ENCODE assay signal across 18 cellular contexts in genomic region chr2:221758076-221758475, GRCh38.
A peak's percentile ranks its signal among the peaks of the same experiment; 100 is the strongest.
DNase-seq lines count a peak whose midpoint lies in the region; ATAC-seq and TF ChIP-seq lines count a peak whose summit lies in the region.
"Had no signal": no experiment of that assay in that cellular context is flagged by ENCODE, and none has a peak within 500 bp of the region (broad histone marks: within the 10 kb centered on the region; RNA-seq: fewer than 3 reads in every experiment).

No MANE protein-coding gene starts in this region.

- peaks cover 0 to 5% (median 0%) of the 10 kb centered on the region in 11 experiments; a peak in 3 of 22 replicates for H3K9me3 ChIP-seq in BLaER1 treated with 17β-estradiol and CSF1 and Interleukin-3, amounts not matched to agents 10 nM and 100 nM (replicated peaks in 1 of 11)
- no peaks in the 10 kb centered on the region for H3K9me3 ChIP-seq in sigmoid colon

- H3K4me3 ChIP-seq in BLaER1 treated with 17β-estradiol and CSF1 and Interleukin-3, amounts not matched to agents 10 nM and 100 nM, result no peak overlapping the region
- H3K4me3 ChIP-seq in sigmoid colon, result no peak overlapping the region
- H3K4me3 ChIP-seq: SJSA1 had no signal

- H3K4me2 ChIP-seq in BLaER1 treated with 17β-estradiol and CSF1 and Interleukin-3, amounts not matched to agents 10 nM and 100 nM, result peak overlapping the region in 10 of 11 experiments; percentile 3 to 54 (median 36); a peak in 11 of 22 replicates

- intact Hi-C loops in sigmoid colon (cut with DNase I), result no loop called here

- H4K20me1 ChIP-seq in BLaER1 treated with 17β-estradiol and CSF1 and Interleukin-3, amounts not matched to agents 10 nM and 100 nM, result no peaks in the 10 kb centered on the region

- H3K27ac ChIP-seq in BLaER1 treated with 17β-estradiol and CSF1 and Interleukin-3, amounts not matched to agents 10 nM and 100 nM, result peak overlapping the region in 6 of 11 experiments; percentile 2 to 57 (median 26); a peak in 8 of 22 replicates
- H3K27ac ChIP-seq in sigmoid colon, result no peak overlapping the region
- H3K27ac ChIP-seq: SJSA1 had no signal

- 33 to 61% methylated on average over 5 of the region's 5 CpGs for WGBS in sigmoid colon, 2 donors

- DNase-seq in LHCN-M2 (ENCODE audit: low read depth) (peak; percentile 72), NOMO-1 treated with DMSO at 0.1 percent for 48 hours (lab: John Stamatoyannopoulos, UW; ENCODE audit: unreplicated experiment) (peak; percentile 28), UCSD-AML1 (lab: John Stamatoyannopoulos, UW; ENCODE audit: unreplicated experiment) (peak; percentile 17), sigmoid colon (no peak), NCI-H2081 treated with DMSO at 0.1 percent for 48 hours (lab: John Stamatoyannopoulos, UW) (no peak)
- DNase-seq in activated CD4-positive, CD25-positive, alpha-beta regulatory T cell treated with anti-CD3 and anti-CD28 coated beads, Interleukin-2, amount 50 U/mL, for 72 hours, result no peak
- DNase-seq: Calu3; CD4-positive, alpha-beta T cell; DMS79 treated with DMSO at 0.1 percent for 48 hours; IMR-90; NCI-H1417; NCI-H2081; NK-92 treated with Interleukin-12 subunit alpha and Interleukin-12 subunit beta, amount 100 ng/mL, for 24 hours; T-cell; T1000 had no signal

- H3K4me1 ChIP-seq in BLaER1 treated with 17β-estradiol and CSF1 and Interleukin-3, amounts not matched to agents 10 nM and 100 nM, result peaks cover 0 to 14% (median 13%) of the 10 kb centered on the region in 10 experiments; a peak in 17 of 20 replicates
- no peaks in the 10 kb centered on the region for H3K4me1 ChIP-seq in sigmoid colon
- H3K4me1 ChIP-seq: SJSA1 had no signal

- ATAC-seq in GM19023 (IDR thresholded peaks at IDR 0.05; ENCODE audit: unreplicated experiment), result no peak
- ATAC-seq: T-cell had no signal

- no peak overlapping the region for H3K9ac ChIP-seq in BLaER1 treated with 17β-estradiol and CSF1 and Interleukin-3, amounts not matched to agents 10 nM and 100 nM

- no peak for TF ChIP-seq EP300 in sigmoid colon (IDR thresholded peaks at IDR 0.05)

- no peak for TF ChIP-seq CTCF in sigmoid colon (IDR thresholded peaks at IDR 0.05)

- H3K27me3 ChIP-seq in BLaER1 treated with 17β-estradiol and CSF1 and Interleukin-3, amounts not matched to agents 10 nM and 100 nM, result no peaks in the 10 kb centered on the region
- no peaks in the 10 kb centered on the region for H3K27me3 ChIP-seq in sigmoid colon
- H3K27me3 ChIP-seq: SJSA1 had no signal

- no peak for TF ChIP-seq POLR2A in sigmoid colon (IDR thresholded peaks at IDR 0.05)

- H3K36me3 ChIP-seq in BLaER1 treated with 17β-estradiol and CSF1 and Interleukin-3, amounts not matched to agents 10 nM and 100 nM, result no peaks in the 10 kb centered on the region
- H3K36me3 ChIP-seq in sigmoid colon, result no peaks in the 10 kb centered on the region
- H3K36me3 ChIP-seq: SJSA1 had no signal

Comparison
In these comparisons a context has a peak if more than half of its experiments do, and no peak if none do; other contexts are left out.
1. H3K27ac ChIP-seq: peak in BLaER1 treated with 17β-estradiol and CSF1 and Interleukin-3, amounts not matched to agents 10 nM and 100 nM (6 of 11); none in sigmoid colon (0 of 4).
2. DNase-seq: peak in LHCN-M2 (single experiment), NOMO-1 treated with DMSO at 0.1 percent for 48 hours (single experiment) and UCSD-AML1 (single experiment); none in sigmoid colon (single experiment), activated CD4-positive, CD25-positive, alpha-beta regulatory T cell treated with anti-CD3 and anti-CD28 coated beads, Interleukin-2, amount 50 U/mL, for 72 hours (single experiment) and NCI-H2081 treated with DMSO at 0.1 percent for 48 hours (single experiment).